8 cellular contexts compared by ENCODE assay signal in the genomic region with DNA sequence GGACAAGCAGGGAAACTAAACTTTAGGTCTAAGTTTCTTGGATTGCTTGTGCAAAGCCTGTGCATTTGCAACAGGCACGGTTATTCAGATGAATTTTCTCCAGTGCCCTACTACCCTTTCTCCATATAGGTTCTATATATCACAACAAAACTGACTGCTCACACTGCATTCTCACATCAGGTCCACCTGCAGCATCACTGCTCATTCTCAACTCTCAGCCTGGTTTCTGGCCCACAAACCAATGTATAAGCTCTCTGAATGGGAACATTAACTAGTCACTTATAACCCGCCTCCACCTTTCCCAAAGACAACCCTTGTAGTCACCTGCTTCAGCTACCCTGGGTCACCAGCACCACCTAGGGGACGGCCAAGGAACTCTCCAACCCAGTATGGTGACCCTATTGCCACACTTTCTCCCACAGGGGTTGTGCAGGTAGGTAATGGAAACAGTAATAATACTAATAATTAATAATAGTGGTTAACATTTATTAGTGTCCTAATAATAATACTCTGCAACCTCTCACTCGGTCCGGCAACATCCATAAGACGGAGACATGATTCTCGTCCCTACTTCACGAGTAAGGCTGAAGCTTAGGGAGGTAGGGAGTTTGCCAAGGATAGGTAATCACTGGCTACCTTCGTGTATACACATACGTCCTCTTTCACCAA.
A peak's percentile ranks its signal among the peaks of the same experiment; 100 is the strongest.
DNase-seq lines count a peak whose midpoint lies in the region; ATAC-seq lines count a peak whose summit lies in the region.

No MANE protein-coding gene starts in this region.

- ATAC-seq in HG02852 (IDR thresholded peaks at IDR 0.05; ENCODE audit: unreplicated experiment) = peak; percentile 73
- no peak for ATAC-seq in HG03280 (IDR thresholded peaks at IDR 0.05; ENCODE audit: unreplicated experiment)

- intact Hi-C loops in head of caudate nucleus (cut with DNase I) = no loop called here

- peak; percentile 22 for DNase-seq in NK-92 treated with Interleukin-12 subunit alpha and Interleukin-12 subunit beta, amount 100 ng/mL, for 24 hours (lab: John Stamatoyannopoulos, UW)
- DNase-seq in NK-92 (lab: John Stamatoyannopoulos, UW; ENCODE audit: unreplicated experiment) (no peak), NCI-H748 (lab: John Stamatoyannopoulos, UW; ENCODE audit: unreplicated experiment) (peak; percentile 56), head of caudate nucleus (peak in 39 of 42 donors; percentile 28 to 81 (median 56))
- peak; percentile 78 to 81 for DNase-seq in activated T-cell treated with anti-CD3 and anti-CD28 coated beads, Interleukin-2, amount 50 U/mL, for 48 hours
- peak; percentile 37 to 60 for DNase-seq in stimulated activated CD4-positive, alpha-beta T cell treated with anti-CD3 and anti-CD28 coated beads, Interleukin-1b, Interleukin-23, amount 100 ng/mL, for 4 hours (ENCODE audit: low read depth in 2 of 2)
